In the genomic region with DNA sequence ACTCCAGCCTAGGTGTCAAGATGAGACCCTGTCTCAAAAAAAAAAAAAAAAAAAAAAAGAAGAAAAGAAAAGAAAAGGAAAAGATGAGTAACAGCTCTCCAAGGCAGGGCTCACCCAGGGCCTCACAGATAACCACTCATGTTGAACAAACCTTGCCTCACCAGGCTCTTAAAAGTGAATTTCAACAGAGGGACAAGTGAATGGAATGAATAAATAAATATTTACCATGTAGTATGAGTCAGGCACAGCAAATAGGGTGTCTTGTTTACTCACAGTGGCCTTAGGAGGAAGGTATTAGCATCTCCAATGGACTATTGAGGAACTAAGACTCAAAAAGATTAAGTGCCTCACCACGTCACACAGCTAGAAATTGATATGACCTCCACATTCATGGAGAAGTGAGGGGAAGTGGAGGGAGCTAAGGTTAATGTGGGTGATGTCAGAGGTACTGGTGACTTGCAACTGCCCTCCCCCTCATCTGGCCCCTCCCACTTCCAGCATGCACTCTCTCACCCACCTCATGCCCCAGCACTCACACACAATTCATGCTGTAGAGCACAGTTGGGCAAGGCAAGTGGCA, we compare ENCODE assay signal across 8 cellular contexts.
DNase-seq lines count a peak whose midpoint lies in the region; ATAC-seq, FAIRE-seq and TF ChIP-seq lines count a peak whose summit lies in the region.

No MANE protein-coding gene starts in this region.

- in situ Hi-C loops in transverse colon (cut with MboI; ENCODE audit: low pct_ligation_motif_present in 1 of 4, low pct_unique_long_range_greater_than_20kb in 1 of 4, low sequenced_read_pairs in 3 of 4) = no loop called here

- peaks cover 9 to 13% of the 10 kb centered on the region in 2 donors for H3K9me3 ChIP-seq in transverse colon

- no peak for TF ChIP-seq EP300 in transverse colon (IDR thresholded peaks at IDR 0.05; ENCODE audit: low read depth)

- H3K4me2 ChIP-seq in mesendoderm (ENCODE audit: low read length) = no peak overlapping the region

- intact Hi-C loops in activated CD8-positive, alpha-beta T cell treated with anti-CD3 and anti-CD28 coated beads for 36 hours (cut with micrococcal nuclease) = no loop called here
- intact Hi-C loops in transverse colon (cut with DNase I; ENCODE audit: low total_unique reads) = no loop called here

- H3K4me1 Mint-ChIP-seq in activated CD8-positive, alpha-beta T cell treated with anti-CD3 and anti-CD28 coated beads for 36 hours (ENCODE audit: low read depth) = peaks cover 68% of the 10 kb centered on the region

- H3K27me3 Mint-ChIP-seq in activated CD8-positive, alpha-beta T cell treated with anti-CD3 and anti-CD28 coated beads for 36 hours = no peaks in the 10 kb centered on the region

- H4K5ac ChIP-seq in mesendoderm (ENCODE audit: low read length) = no peak overlapping the region

- H3K9me3 Mint-ChIP-seq in activated CD8-positive, alpha-beta T cell treated with anti-CD3 and anti-CD28 coated beads for 36 hours = peaks cover 36% of the 10 kb centered on the region

- DNase-seq in GM10266 (ENCODE audit: extremely low spot score) = peak; percentile 37
- DNase-seq in MV-4-11 (lab: John Stamatoyannopoulos, UW) = peak; percentile 92
- DNase-seq in activated CD8-positive, alpha-beta T cell treated with anti-CD3 and anti-CD28 coated beads for 36 hours = peak; percentile 74
- DNase-seq in mesendoderm = no peak
- DNase-seq in H54 (ENCODE audit: insufficient read length, low spot score) = no peak
- no peak for DNase-seq in transverse colon
- no peak for DNase-seq in cortex of kidney (lab: John Stamatoyannopoulos, UW)

- H3K4me3 Mint-ChIP-seq in activated CD8-positive, alpha-beta T cell treated with anti-CD3 and anti-CD28 coated beads for 36 hours = no peak overlapping the region

- no peak for FAIRE-seq in H54 (lab: Jason Lieb, UNC)

- H2BK120ac ChIP-seq in mesendoderm (ENCODE audit: low read depth, low read length) = no peak overlapping the region

- H2AK5ac ChIP-seq in mesendoderm (ENCODE audit: low read length) = no peak overlapping the region

- no peak overlapping the region for H3K27ac ChIP-seq in mesendoderm (ENCODE audit: low read depth, low read length)
- no peak overlapping the region for H3K27ac ChIP-seq in transverse colon

- no peak overlapping the region for H3K4ac ChIP-seq in mesendoderm (ENCODE audit: low read depth, low read length)

- H3K36me3 ChIP-seq in mesendoderm (ENCODE audit: control insufficient read depth, insufficient read depth, low read length) (no peaks in the 10 kb centered on the region), transverse colon (no peaks in the 10 kb centered on the region)

- H3K36me3 Mint-ChIP-seq in activated CD8-positive, alpha-beta T cell treated with anti-CD3 and anti-CD28 coated beads for 36 hours (ENCODE audit: low read depth) = peaks cover 13% of the 10 kb centered on the region

- ATAC-seq in activated CD8-positive, alpha-beta T cell treated with anti-CD3 and anti-CD28 coated beads for 36 hours = peak; percentile 43
- ATAC-seq in GM21423 (IDR thresholded peaks at IDR 0.05; ENCODE audit: unreplicated experiment) = no peak

- TF ChIP-seq POLR2A in H54 (IDR thresholded peaks at IDR 0.05; ENCODE audit: low read depth, low read length) = no peak
- TF ChIP-seq POLR2A in transverse colon (IDR thresholded peaks at IDR 0.05) = no peak

- WGBS in mesendoderm (ENCODE audit: extremely low coverage, insufficient coverage, low lambda C conversion rate) = no CpG with 5 or more reads among the region's 1 CpG
- WGBS in transverse colon (ENCODE audit: low coverage in 1 of 2), 2 donors = 83 to 85% methylated on average over 1 of the region's 1 CpG

- no peak overlapping the region for H2BK15ac ChIP-seq in mesendoderm (replicated peaks; ENCODE audit: low read depth)

- H3K4me1 ChIP-seq in mesendoderm (ENCODE audit: control insufficient read depth, low read depth, low read length) = peaks cover 29% of the 10 kb centered on the region
- H3K4me1 ChIP-seq in transverse colon = peaks cover 0 to 29% (median 19%) of the 10 kb centered on the region in 4 donors

- H4K8ac ChIP-seq in mesendoderm (ENCODE audit: low read depth, low read length) = no peak overlapping the region

- H3K4me3 ChIP-seq in mesendoderm (ENCODE audit: low read length) (no peak overlapping the region), transverse colon (no peak overlapping the region)

- H3K27me3 ChIP-seq in mesendoderm (ENCODE audit: insufficient read depth, low read length, poor library complexity) (no peaks in the 10 kb centered on the region), transverse colon (no peaks in the 10 kb centered on the region)

- peak overlapping the region; percentile 56 for H3K56ac ChIP-seq in mesendoderm (ENCODE audit: low read length)

- no peak for TF ChIP-seq CTCF in GM10266 (IDR thresholded peaks at IDR 0.05; ENCODE audit: control insufficient read depth, insufficient read depth, low read depth, missing control alignments)
- TF ChIP-seq CTCF in activated CD8-positive, alpha-beta T cell treated with anti-CD3 and anti-CD28 coated beads for 36 hours (IDR thresholded peaks at IDR 0.05) = no peak
- TF ChIP-seq CTCF in transverse colon (IDR thresholded peaks at IDR 0.05) = no peak

- H3K9ac ChIP-seq in mesendoderm (ENCODE audit: low read length) = no peak overlapping the region

- no peak overlapping the region for H3K18ac ChIP-seq in mesendoderm (ENCODE audit: low read length)

- H3K79me2 ChIP-seq in mesendoderm (ENCODE audit: control insufficient read depth, insufficient read depth, low read length) = no peaks in the 10 kb centered on the region

- no peaks in the 10 kb centered on the region for H3K79me1 ChIP-seq in mesendoderm (ENCODE audit: low read length)

- no peak overlapping the region for H2BK5ac ChIP-seq in mesendoderm (ENCODE audit: low read length)

- H3K27ac Mint-ChIP-seq in activated CD8-positive, alpha-beta T cell treated with anti-CD3 and anti-CD28 coated beads for 36 hours = peak overlapping the region; percentile 43

- POLR2A ChIA-PET in activated CD8-positive, alpha-beta T cell treated with anti-CD3 and anti-CD28 coated beads for 36 hours (lab: Charles Lee) = interaction anchor here (1.1 to 2.6 kb wide), 6 partner anchors 8 to 410 kb away, joined by 3 to 11 read pairs (median 3); a partner anchor contains a TSS

- no peak overlapping the region for H3K23ac ChIP-seq in mesendoderm (ENCODE audit: low read length)

- CTCF ChIA-PET in activated CD8-positive, alpha-beta T cell treated with anti-CD3 and anti-CD28 coated beads for 36 hours (lab: Charles Lee) = interaction anchor here (1.2 to 3.0 kb wide), 2 partner anchors 20 to 27 kb away, joined by 3 to 10 read pairs; no protein-coding TSS in a partner anchor

Comparison
In these comparisons a context has a peak if more than half of its experiments do, and no peak if none do; other contexts are left out.
1. DNase-seq: peak in GM10266 (single experiment), MV-4-11 (single experiment) and activated CD8-positive, alpha-beta T cell treated with anti-CD3 and anti-CD28 coated beads for 36 hours (single experiment); none in mesendoderm (single experiment), H54 (single experiment), transverse colon (single experiment) and cortex of kidney (single experiment).